ENCODE assay signal across 12 cellular contexts in genomic region chr20:50799890-50800550, GRCh38. TPM values are rescaled to one million over a fixed set of nuclear protein-coding genes. Genes with fewer than 3 reads are reported as not detected.
DNase-seq lines count a peak whose midpoint lies in the region; ATAC-seq, FAIRE-seq and TF ChIP-seq lines count a peak whose summit lies in the region.
"Had no signal": no experiment of that assay in that cellular context is flagged by ENCODE, and none has a peak within 500 bp of the region (broad histone marks: within the 10 kb centered on the region; RNA-seq: fewer than 3 reads in every experiment).

No MANE protein-coding gene starts in this region.

- peak; percentile 88 for FAIRE-seq in GM12891 (lab: Jason Lieb, UNC)
- no peak for FAIRE-seq in K562 (lab: Jason Lieb, UNC)

- H2AFZ ChIP-seq in K562 (ENCODE audit: low read depth, low read length), result no peak overlapping the region

- no peak for TF ChIP-seq CTCF in K562 (IDR thresholded peaks at IDR 0.05 in 2 of 3, conservative IDR thresholded peaks at IDR 0.05 in 1 of 3; ENCODE audit: insufficient read depth in 2 of 3, low read depth in 1 of 3, low read length in 3 of 3)

- BruUV-seq in K562 (replicated peaks; lab: Mats Ljungman, UMichigan), result no TSS peak

- H3K79me2 ChIP-seq in K562 (ENCODE audit: control insufficient read depth, insufficient read depth, low read length), result no peaks in the 10 kb centered on the region

- H3K27me3 ChIP-seq in K562 (ENCODE audit: control insufficient read depth in 2 of 2, insufficient read depth in 2 of 2, low read length in 2 of 2), result peaks cover 6 to 25% of the 10 kb centered on the region in 2 experiments; a peak in 3 of 5 replicates

- intact Hi-C loops in K562 (cut with micrococcal nuclease), result loop anchor here (10.0 kb wide), 2 partner anchors 505 to 615 kb away; no protein-coding TSS in a partner anchor

- H3K4me2 ChIP-seq in K562 (ENCODE audit: insufficient read depth, low read length), result no peak overlapping the region

- in situ Hi-C loops in K562 (cut with MboI), result loop anchor here (10.0 kb wide), 1 partner anchor 505 kb away; no protein-coding TSS in a partner anchor

- no peaks in the 10 kb centered on the region for H3K9me1 ChIP-seq in K562 (ENCODE audit: control insufficient read depth, insufficient read depth, low read length)

- peaks cover 5 to 6% of the 10 kb centered on the region in 2 experiments for H3K4me1 ChIP-seq in K562 (replicated peaks in 1 of 2; ENCODE audit: control insufficient read depth in 2 of 2, insufficient read depth in 2 of 2, low read length in 2 of 2)

- TF ChIP-seq POLR2A in GM12891 (IDR thresholded peaks at IDR 0.05; ENCODE audit: low read depth, low read length), result no peak
- no peak for TF ChIP-seq POLR2A in K562 (conservative IDR thresholded peaks at IDR 0.05)
- TF ChIP-seq POLR2A in erythroblast (IDR thresholded peaks at IDR 0.05; ENCODE audit: low read length), result no peak

- no peaks in the 10 kb centered on the region for H3K36me3 ChIP-seq in K562 (ENCODE audit: control insufficient read depth, insufficient read depth, low read length)

- no peaks in the 10 kb centered on the region for H3K9me3 ChIP-seq in K562 (replicated peaks; ENCODE audit: control insufficient read depth, insufficient read depth, low read depth, low read length)

- POLR2A ChIA-PET in K562 (lab: Yijun Ruan, JAX), result interaction anchor here (0.6 to 0.7 kb wide), 3 partner anchors 10 to 524 kb away, joined by 3 to 4 read pairs (median 3); no protein-coding TSS in a partner anchor

- H3K4me3 ChIP-seq in K562, result no peak overlapping the region

- H3K9ac ChIP-seq in K562 (ENCODE audit: insufficient read depth in 1 of 2, low read depth in 2 of 2, low read length in 2 of 2), result no peak overlapping the region; a peak in 1 of 4 replicates

- no peaks in the 10 kb centered on the region for H4K20me1 ChIP-seq in K562 (replicated peaks; ENCODE audit: control insufficient read depth, insufficient read depth, low read length)

- no peak for TF ChIP-seq RAD21 in K562 (CRISPR knock-in tag; conservative IDR thresholded peaks at IDR 0.05 in 1 of 2, IDR thresholded peaks at IDR 0.05 in 1 of 2)

- 32% methylated on average over 6 of the region's 8 CpGs for WGBS in K562 (ENCODE audit: insufficient coverage, low coverage, missing lambda C conversion rate)

- ATAC-seq in GM19351 (IDR thresholded peaks at IDR 0.05; ENCODE audit: unreplicated experiment) (peak; percentile 55), HG02938 (IDR thresholded peaks at IDR 0.05; ENCODE audit: unreplicated experiment) (peak; percentile 55), K562 (no peak), HG02981 (IDR thresholded peaks at IDR 0.05; ENCODE audit: unreplicated experiment) (no peak), HG03439 (IDR thresholded peaks at IDR 0.05; ENCODE audit: unreplicated experiment) (no peak)

- no peak overlapping the region for H3K27ac ChIP-seq in K562 (ENCODE audit: extremely low read depth, low read depth, low read length)
- H3K27ac ChIP-seq: VCaP had no signal

- DNase-seq in GM12891 (ENCODE audit: insufficient read length, low spot score), result no peak
- DNase-seq in K562 (ENCODE audit: extremely low read depth in 1 of 4, low spot score in 3 of 4), result no peak
- DNase-seq in DMS153 treated with DMSO at 0.1 percent for 48 hours (lab: John Stamatoyannopoulos, UW; ENCODE audit: unreplicated experiment), result no peak
- DNase-seq in erythroblast (lab: John Stamatoyannopoulos, UW), result no peak
- DNase-seq: mesendoderm, NCI-H187 treated with DMSO at 0.1 percent for 48 hours, RPMI8226 had no signal

- CTCF ChIA-PET in K562 (lab: Yijun Ruan, JAX; ENCODE audit: low intra/inter-chr PET ratio), result interaction anchor here (0.6 kb wide), 1 partner anchor 131 kb away, joined by 3 read pairs; no protein-coding TSS in a partner anchor

- no peak for TF ChIP-seq EP300 in K562 (IDR thresholded peaks at IDR 0.05; ENCODE audit: low read length)

TF ChIP-seq in GM12891, 5 proteins besides CTCF, POLR2A, EP300 and RAD21:
- TF ChIP-seq TAF1 (IDR thresholded peaks at IDR 0.05; ENCODE audit: low read depth, low read length) (peak; percentile 15; the same call in 1 of the 2 replicates), PAX5 (IDR thresholded peaks at IDR 0.05; ENCODE audit: insufficient read depth, low read length, severe bottlenecking) (no peak)

TF ChIP-seq in K562, 482 proteins besides CTCF, POLR2A, EP300 and RAD21:
- TF ChIP-seq DEAF1 (CRISPR knock-in tag; IDR thresholded peaks at IDR 0.05), result no peak
- no peak for TF ChIP-seq ZNF24 (IDR thresholded peaks at IDR 0.05)
- TF ChIP-seq, protein P1, sequence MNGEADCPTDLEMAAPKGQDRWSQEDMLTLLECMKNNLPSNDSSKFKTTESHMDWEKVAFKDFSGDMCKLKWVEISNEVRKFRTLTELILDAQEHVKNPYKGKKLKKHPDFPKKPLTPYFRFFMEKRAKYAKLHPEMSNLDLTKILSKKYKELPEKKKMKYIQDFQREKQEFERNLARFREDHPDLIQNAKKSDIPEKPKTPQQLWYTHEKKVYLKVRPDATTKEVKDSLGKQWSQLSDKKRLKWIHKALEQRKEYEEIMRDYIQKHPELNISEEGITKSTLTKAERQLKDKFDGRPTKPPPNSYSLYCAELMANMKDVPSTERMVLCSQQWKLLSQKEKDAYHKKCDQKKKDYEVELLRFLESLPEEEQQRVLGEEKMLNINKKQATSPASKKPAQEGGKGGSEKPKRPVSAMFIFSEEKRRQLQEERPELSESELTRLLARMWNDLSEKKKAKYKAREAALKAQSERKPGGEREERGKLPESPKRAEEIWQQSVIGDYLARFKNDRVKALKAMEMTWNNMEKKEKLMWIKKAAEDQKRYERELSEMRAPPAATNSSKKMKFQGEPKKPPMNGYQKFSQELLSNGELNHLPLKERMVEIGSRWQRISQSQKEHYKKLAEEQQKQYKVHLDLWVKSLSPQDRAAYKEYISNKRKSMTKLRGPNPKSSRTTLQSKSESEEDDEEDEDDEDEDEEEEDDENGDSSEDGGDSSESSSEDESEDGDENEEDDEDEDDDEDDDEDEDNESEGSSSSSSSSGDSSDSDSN (IDR thresholded peaks at IDR 0.05; ENCODE audit: borderline replicate concordance in 1 of 2, low read depth in 2 of 2, low read length in 2 of 2), result no peak
- peak; percentile 82 for TF ChIP-seq ZFP36 (IDR thresholded peaks at IDR 0.05; ENCODE audit: low read depth, low read length, partially characterized antibody)
- TF ChIP-seq ZNF780A (CRISPR knock-in tag; IDR thresholded peaks at IDR 0.05), result no peak

RNA-seq across cellular contexts. Expression of gene BCAS4, which starts 5.2 kb away (rescaled TPM):
- 77.5 TPM for polyA plus RNA-seq in GM12891 (2012; ENCODE audit: low read depth, missing spikeins)
- total RNA-seq in K562 (2011; cell fraction: chromatin; rRNA removed; ENCODE audit: low replicate concordance), result 2.3 and 2.5 TPM in 2 replicates
- 0.26 and 1.0 TPM in 2 replicates for total RNA-seq in K562 (2011; cell fraction: nucleolus; rRNA removed)
- 1.8 and 2.7 TPM in 2 replicates for total RNA-seq in K562 (2011; cell fraction: nucleoplasm; rRNA removed)
- total RNA-seq in K562 (2014; rRNA removed) (2.3 and 2.9 TPM in 2 replicates), K562 (2014; rRNA removed; fragmentation: Illumina TruSeq; extraction: Trizol) (0.47 and 0.64 TPM in 2 replicates), K562 (2015; rRNA removed; fragmentation: Illumina TruSeq; extraction: Trizol) (0.34 and 0.36 TPM in 2 replicates), K562 (2021) (1.5 and 2.0 TPM in 2 replicates)
- polyA plus RNA-seq in K562 (2011; rRNA removed) (0.65 and 1.1 TPM in 2 replicates), K562 (2014; fragmentation: Illumina TruSeq; extraction: Trizol) (0.25 and 1.5 TPM in 2 replicates), K562 (2014; fragmentation: Nextera tagmentation; extraction: Ambion mirVana) (under 1 TPM; 0.15 to 0.20 TPM), K562 (2014; rRNA removed) (0.40 and 2.1 TPM in 2 replicates)
- 1.2 and 2.1 TPM in 2 replicates for polyA plus RNA-seq in K562 (2011; cell fraction: cytosol; rRNA removed)
- 0.27 and 0.70 TPM in 2 replicates for polyA plus RNA-seq in K562 (2011; cell fraction: nucleus; rRNA removed)
- polyA plus RNA-seq in K562 (2012), result 0.87 and 1.4 TPM in 2 replicates
- polyA minus RNA-seq in K562 (2011; rRNA and poly(A)+ RNA removed), result 0.06 and 0.63 TPM in 2 replicates
- polyA minus RNA-seq in K562 (2011; cell fraction: cytosol; rRNA and poly(A)+ RNA removed), result not detected in 2 replicates
- 0.22 and 1.2 TPM in 2 replicates for polyA minus RNA-seq in K562 (2011; cell fraction: nucleus; rRNA and poly(A)+ RNA removed)

Comparison
In these comparisons a context has a peak if more than half of its experiments do, and no peak if none do; other contexts are left out.
1. ATAC-seq: peak in GM19351 (single experiment) and HG02938 (single experiment); none in K562 (single experiment), HG02981 (single experiment) and HG03439 (single experiment).